ENCODE assay signal across 11 cellular contexts in the genomic region with DNA sequence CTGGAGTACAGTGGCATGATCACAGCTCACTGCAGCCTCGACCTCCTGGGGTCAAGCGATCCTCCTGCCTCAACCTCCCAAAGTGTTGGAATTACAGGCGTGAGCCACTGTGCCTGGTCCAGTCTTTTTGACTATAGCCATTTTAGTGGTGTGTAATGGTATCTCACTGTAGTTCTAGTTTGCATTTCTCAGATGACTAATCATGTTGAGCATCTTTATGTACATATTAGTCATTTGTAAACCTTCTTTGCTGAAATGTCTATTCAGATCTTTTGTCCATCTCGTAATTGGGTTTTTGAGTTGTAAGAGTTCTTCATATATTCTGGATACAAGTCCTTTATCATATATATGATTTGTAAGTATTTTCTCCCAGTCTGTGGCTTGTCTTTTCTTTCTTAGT. TPM values are rescaled to one million over a fixed set of nuclear protein-coding genes. Genes with fewer than 3 reads are reported as not detected.
A peak's percentile ranks its signal among the peaks of the same experiment; 100 is the strongest.
DNase-seq lines count a peak whose midpoint lies in the region; ATAC-seq and TF ChIP-seq lines count a peak whose summit lies in the region.
"Had no signal": no experiment of that assay in that cellular context is flagged by ENCODE, and none has a peak within 500 bp of the region (broad histone marks: within the 10 kb centered on the region; RNA-seq: fewer than 3 reads in every experiment).

No MANE protein-coding gene starts in this region.

- H3K79me2 ChIP-seq in osteoblast (ENCODE audit: insufficient read depth, low read length): no peaks in the 10 kb centered on the region

- H3K9me3 ChIP-seq in SJSA1 (replicated peaks) (no peaks in the 10 kb centered on the region), osteoblast (ENCODE audit: low read depth, low read length) (no peaks in the 10 kb centered on the region)
- H3K9me3 ChIP-seq: pancreas had no signal

- H3K27ac Mint-ChIP-seq in activated CD8-positive, alpha-beta T cell treated with anti-CD3 and anti-CD28 coated beads for 36 hours: no peak overlapping the region
- no peak overlapping the region for H3K27ac Mint-ChIP-seq in activated CD8-positive, alpha-beta T cell treated with anti-CD3 and anti-CD28 coated beads, Interleukin-2, amount 10 ng/mL, durations not matched to agents 7 days and 5 days

- no peak overlapping the region for H3K4me2 ChIP-seq in osteoblast (ENCODE audit: insufficient read depth, low read length)

- H3K4me1 Mint-ChIP-seq in activated CD8-positive, alpha-beta T cell treated with anti-CD3 and anti-CD28 coated beads for 36 hours (ENCODE audit: low read depth): peaks cover 13% of the 10 kb centered on the region
- H3K4me1 Mint-ChIP-seq in activated CD8-positive, alpha-beta T cell treated with anti-CD3 and anti-CD28 coated beads, Interleukin-2, amount 10 ng/mL, durations not matched to agents 7 days and 5 days (ENCODE audit: low read depth): peaks cover 4% of the 10 kb centered on the region

- ATAC-seq in activated CD8-positive, alpha-beta T cell treated with anti-CD3 and anti-CD28 coated beads for 36 hours: peak; percentile 42
- ATAC-seq in activated CD8-positive, alpha-beta T cell treated with anti-CD3 and anti-CD28 coated beads, Interleukin-2, amount 10 ng/mL, durations not matched to agents 7 days and 5 days: no peak
- ATAC-seq in HG02885 (IDR thresholded peaks at IDR 0.05; ENCODE audit: poor library complexity, unreplicated experiment) (peak; percentile 71), GM19023 (IDR thresholded peaks at IDR 0.05; ENCODE audit: unreplicated experiment) (no peak)
- ATAC-seq: pancreas had no signal

- peaks cover 10% of the 10 kb centered on the region for H3K4me1 ChIP-seq in SJSA1 (replicated peaks)
- peaks cover 3% of the 10 kb centered on the region for H3K4me1 ChIP-seq in osteoblast (ENCODE audit: insufficient read depth, low read length)
- H3K4me1 ChIP-seq: pancreas had no signal

- H4K20me1 ChIP-seq in osteoblast (ENCODE audit: insufficient read depth, low read length): peaks cover 2% of the 10 kb centered on the region

- H3K27me3 ChIP-seq in SJSA1 (replicated peaks): no peaks in the 10 kb centered on the region
- H3K27me3 ChIP-seq in osteoblast (ENCODE audit: insufficient read depth, low read length): no peaks in the 10 kb centered on the region
- H3K27me3 ChIP-seq: pancreas had no signal

- no peak overlapping the region for H2AFZ ChIP-seq in osteoblast (ENCODE audit: low read length)

- no peak overlapping the region for H3K4me3 ChIP-seq in SJSA1
- no peak overlapping the region for H3K4me3 ChIP-seq in osteoblast (ENCODE audit: insufficient read depth, low read length)
- H3K4me3 ChIP-seq: pancreas had no signal

- H3K27ac ChIP-seq in SJSA1 (0 out of 2 replicates have a peak overlapping the region, but pooled peaks have one; percentile 29), osteoblast (ENCODE audit: low read depth, low read length) (no peak overlapping the region)
- H3K27ac ChIP-seq: pancreas had no signal

- CTCF ChIA-PET in activated CD8-positive, alpha-beta T cell treated with anti-CD3 and anti-CD28 coated beads for 36 hours (lab: Charles Lee): interaction anchor here (1.2 kb wide), 1 partner anchor 17 kb away, joined by 3 read pairs; no protein-coding TSS in a partner anchor
- CTCF ChIA-PET in activated CD8-positive, alpha-beta T cell treated with anti-CD3 and anti-CD28 coated beads, Interleukin-2, amount 10 ng/mL, durations not matched to agents 7 days and 5 days (lab: Charles Lee): interaction anchor here (1.0 kb wide), 1 partner anchor 486 kb away, joined by 6 read pairs; a partner anchor contains a TSS

- intact Hi-C loops in activated CD8-positive, alpha-beta T cell treated with anti-CD3 and anti-CD28 coated beads for 36 hours (cut with micrococcal nuclease): no loop called here

- no peak for DNase-seq in activated CD8-positive, alpha-beta T cell treated with anti-CD3 and anti-CD28 coated beads for 36 hours
- no peak for DNase-seq in activated CD8-positive, alpha-beta T cell treated with anti-CD3 and anti-CD28 coated beads, Interleukin-2, amount 10 ng/mL, durations not matched to agents 7 days and 5 days
- DNase-seq in SJSA1 (ENCODE audit: low read depth in 1 of 2, low spot score in 2 of 2) (peak in 1 of 2 experiments; percentile 38), osteoblast (ENCODE audit: insufficient read length, low spot score, missing footprints) (peak; percentile 47), NCI-H2107 treated with DMSO at 0.1 percent for 48 hours (lab: John Stamatoyannopoulos, UW; ENCODE audit: unreplicated experiment) (no peak)
- DNase-seq in effector CD4-positive, alpha-beta T cell: no peak
- DNase-seq: activated gamma-delta T cell treated with Interleukin-2 at 50 U/mL for 16 hours, Karpas-422, pancreas had no signal

- no peak overlapping the region for H3K4me3 Mint-ChIP-seq in activated CD8-positive, alpha-beta T cell treated with anti-CD3 and anti-CD28 coated beads for 36 hours
- H3K4me3 Mint-ChIP-seq in activated CD8-positive, alpha-beta T cell treated with anti-CD3 and anti-CD28 coated beads, Interleukin-2, amount 10 ng/mL, durations not matched to agents 7 days and 5 days: no peak overlapping the region

- H3K36me3 ChIP-seq in SJSA1: peaks cover 7% of the 10 kb centered on the region; the same call in 1 of the 2 replicates
- H3K36me3 ChIP-seq in osteoblast (ENCODE audit: insufficient read depth, low read length): peaks cover 8% of the 10 kb centered on the region

- no peaks in the 10 kb centered on the region for H3K9me3 Mint-ChIP-seq in activated CD8-positive, alpha-beta T cell treated with anti-CD3 and anti-CD28 coated beads for 36 hours
- no peaks in the 10 kb centered on the region for H3K9me3 Mint-ChIP-seq in activated CD8-positive, alpha-beta T cell treated with anti-CD3 and anti-CD28 coated beads, Interleukin-2, amount 10 ng/mL, durations not matched to agents 7 days and 5 days (ENCODE audit: insufficient read depth)

- peaks cover 52% of the 10 kb centered on the region for H3K36me3 Mint-ChIP-seq in activated CD8-positive, alpha-beta T cell treated with anti-CD3 and anti-CD28 coated beads for 36 hours (ENCODE audit: low read depth)
- peaks cover 41% of the 10 kb centered on the region for H3K36me3 Mint-ChIP-seq in activated CD8-positive, alpha-beta T cell treated with anti-CD3 and anti-CD28 coated beads, Interleukin-2, amount 10 ng/mL, durations not matched to agents 7 days and 5 days (ENCODE audit: low read depth)

- no peak for TF ChIP-seq CTCF in activated CD8-positive, alpha-beta T cell treated with anti-CD3 and anti-CD28 coated beads for 36 hours (IDR thresholded peaks at IDR 0.05)
- TF ChIP-seq CTCF in osteoblast (IDR thresholded peaks at IDR 0.05; ENCODE audit: extremely low read depth, low read depth, low read length): no peak

- H3K27me3 Mint-ChIP-seq in activated CD8-positive, alpha-beta T cell treated with anti-CD3 and anti-CD28 coated beads for 36 hours: no peaks in the 10 kb centered on the region
- no peaks in the 10 kb centered on the region for H3K27me3 Mint-ChIP-seq in activated CD8-positive, alpha-beta T cell treated with anti-CD3 and anti-CD28 coated beads, Interleukin-2, amount 10 ng/mL, durations not matched to agents 7 days and 5 days (ENCODE audit: low read depth)

- POLR2A ChIA-PET in activated CD8-positive, alpha-beta T cell treated with anti-CD3 and anti-CD28 coated beads for 36 hours (lab: Charles Lee): no interaction called here
- POLR2A ChIA-PET in activated CD8-positive, alpha-beta T cell treated with anti-CD3 and anti-CD28 coated beads, Interleukin-2, amount 10 ng/mL, durations not matched to agents 7 days and 5 days (lab: Charles Lee): no interaction called here

RNA-seq across cellular contexts. Expression of a gene that starts 16.3 kb away (rescaled TPM):
- 10 to 100 TPM; 61.5 to 61.8 TPM for total RNA-seq in activated CD8-positive, alpha-beta T cell treated with anti-CD3 and anti-CD28 coated beads for 36 hours
- total RNA-seq in activated CD8-positive, alpha-beta T cell treated with anti-CD3 and anti-CD28 coated beads, Interleukin-2, amount 10 ng/mL, durations not matched to agents 7 days and 5 days: 10 to 100 TPM; 22.5 to 23.7 TPM
- 35.0 and 39.2 TPM in 2 replicates for total RNA-seq in SJSA1 (2014; rRNA removed; shearing (Covaris generic))
- 53.9 and 58.9 TPM in 2 replicates for total RNA-seq in osteoblast

Comparison
In these comparisons a context has a peak if more than half of its experiments do, and no peak if none do; other contexts are left out.
1. ATAC-seq: peak in activated CD8-positive, alpha-beta T cell treated with anti-CD3 and anti-CD28 coated beads for 36 hours (single experiment) and HG02885 (single experiment); none in activated CD8-positive, alpha-beta T cell treated with anti-CD3 and anti-CD28 coated beads, Interleukin-2, amount 10 ng/mL, durations not matched to agents 7 days and 5 days (single experiment) and GM19023 (single experiment).